14 cellular contexts compared by ENCODE assay signal in genomic region chr20:58174708-58175287, GRCh38. TPM values are rescaled to one million over a fixed set of nuclear protein-coding genes. Genes with fewer than 3 reads are reported as not detected.
A peak's percentile ranks its signal among the peaks of the same experiment; 100 is the strongest.
DNase-seq lines count a peak whose midpoint lies in the region; ATAC-seq, FAIRE-seq and TF ChIP-seq lines count a peak whose summit lies in the region.
"Had no signal": no experiment of that assay in that cellular context is flagged by ENCODE, and none has a peak within 500 bp of the region (broad histone marks: within the 10 kb centered on the region; RNA-seq: fewer than 3 reads in every experiment).

No MANE protein-coding gene starts in this region.

- POLR2A ChIA-PET in K562 (lab: Yijun Ruan, JAX): no interaction called here

- no peaks in the 10 kb centered on the region for H3K36me3 ChIP-seq in ES-I3 (ENCODE audit: insufficient read depth, low read length)
- H3K36me3 ChIP-seq in K562 (ENCODE audit: control insufficient read depth, insufficient read depth, low read length): no peaks in the 10 kb centered on the region
- H3K36me3 ChIP-seq: pancreas had no signal

- no peak overlapping the region for H3K4me3 ChIP-seq in K562
- H3K4me3 ChIP-seq: pancreas had no signal

- no peak overlapping the region for H3K27ac ChIP-seq in K562 (ENCODE audit: extremely low read depth, low read depth, low read length)
- peak overlapping the region; percentile 33 for H3K27ac ChIP-seq in layer of hippocampus (ENCODE audit: low read depth, low read length)
- H3K27ac ChIP-seq: HL-60, pancreas had no signal

- intact Hi-C loops in K562 (cut with micrococcal nuclease): no loop called here

- no peak for DNase-seq in K562 (ENCODE audit: extremely low read depth in 1 of 4, low spot score in 3 of 4)
- DNase-seq in smooth muscle cell of the brain vasculature (ENCODE audit: low read depth, low spot score): peak; percentile 28
- no peak for DNase-seq in UCSD-AML1 (lab: John Stamatoyannopoulos, UW; ENCODE audit: unreplicated experiment)
- no peak for DNase-seq in activated T-cell treated with anti-CD3 and anti-CD28 coated beads, Interleukin-2, amount 50 U/mL, for 24 hours
- no peak for DNase-seq in cerebellum (ENCODE audit: low spot score)
- no peak for DNase-seq in cerebellar cortex (ENCODE audit: low spot score)
- DNase-seq: activated CD8-positive, alpha-beta T cell treated with anti-CD3 and anti-CD28 coated beads for 36 hours; glutamatergic neuron; NCI-H1930; pancreas had no signal

- TF ChIP-seq POLR2A in K562 (conservative IDR thresholded peaks at IDR 0.05): no peak

- 0% methylated on average over 10 of the region's 10 CpGs for WGBS in K562 (ENCODE audit: insufficient coverage, low coverage, missing lambda C conversion rate)

- H3K27me3 ChIP-seq in K562 (ENCODE audit: control insufficient read depth in 2 of 2, insufficient read depth in 2 of 2, low read length in 2 of 2) (peaks cover 17 to 55% of the 10 kb centered on the region in 2 experiments), layer of hippocampus (ENCODE audit: control insufficient read depth, insufficient read depth, low read length) (no peaks in the 10 kb centered on the region)
- H3K27me3 ChIP-seq: pancreas had no signal

- no peak for ATAC-seq in K562

- H3K4me1 ChIP-seq in ES-I3 (ENCODE audit: insufficient read depth, low read length) (peaks cover 17% of the 10 kb centered on the region; the same call in 1 of the 2 replicates), K562 (replicated peaks in 1 of 2; ENCODE audit: control insufficient read depth in 2 of 2, insufficient read depth in 2 of 2, low read length in 2 of 2) (peaks cover 0 to 11% of the 10 kb centered on the region in 2 experiments; a peak in 3 of 5 replicates)

- H2AFZ ChIP-seq in K562 (ENCODE audit: low read depth, low read length): 0 out of 2 replicates have a peak overlapping the region, but pooled peaks have one; percentile 1

- H3K4me2 ChIP-seq in K562 (ENCODE audit: insufficient read depth, low read length): no peak overlapping the region

- H4K20me1 ChIP-seq in K562 (replicated peaks; ENCODE audit: control insufficient read depth, insufficient read depth, low read length): peaks cover 7% of the 10 kb centered on the region

- no peaks in the 10 kb centered on the region for H3K9me3 Mint-ChIP-seq in activated T-cell treated with anti-CD3 and anti-CD28 coated beads, Interleukin-2, amount 50 U/mL, for 24 hours
- H3K9me3 Mint-ChIP-seq: activated CD8-positive, alpha-beta T cell treated with anti-CD3 and anti-CD28 coated beads for 36 hours had no signal

- TF ChIP-seq RAD21 in K562 (CRISPR knock-in tag; conservative IDR thresholded peaks at IDR 0.05 in 1 of 2, IDR thresholded peaks at IDR 0.05 in 1 of 2): no peak

- no peaks in the 10 kb centered on the region for H3K9me1 ChIP-seq in K562 (ENCODE audit: control insufficient read depth, insufficient read depth, low read length)

- peaks cover 18% of the 10 kb centered on the region for H3K4me1 Mint-ChIP-seq in activated T-cell treated with anti-CD3 and anti-CD28 coated beads, Interleukin-2, amount 50 U/mL, for 24 hours (ENCODE audit: low read depth)

- no peaks in the 10 kb centered on the region for H3K9me3 ChIP-seq in ES-I3 (ENCODE audit: control insufficient read depth, insufficient read depth, low read length)
- no peaks in the 10 kb centered on the region for H3K9me3 ChIP-seq in K562 (replicated peaks; ENCODE audit: control insufficient read depth, insufficient read depth, low read depth, low read length)
- H3K9me3 ChIP-seq: pancreas had no signal

- H3K9ac ChIP-seq in ES-I3 (ENCODE audit: low read depth, low read length) (peak overlapping the region; percentile 34; the same call in 1 of the 2 replicates), K562 (ENCODE audit: insufficient read depth in 1 of 2, low read depth in 2 of 2, low read length in 2 of 2) (no peak overlapping the region)

- TF ChIP-seq CTCF in K562 (IDR thresholded peaks at IDR 0.05 in 2 of 3, conservative IDR thresholded peaks at IDR 0.05 in 1 of 3; ENCODE audit: insufficient read depth in 2 of 3, low read depth in 1 of 3, low read length in 3 of 3): no peak

- H3K27me3 Mint-ChIP-seq in activated T-cell treated with anti-CD3 and anti-CD28 coated beads, Interleukin-2, amount 50 U/mL, for 24 hours: peaks cover 23% of the 10 kb centered on the region

- H3K27ac Mint-ChIP-seq in activated T-cell treated with anti-CD3 and anti-CD28 coated beads, Interleukin-2, amount 50 U/mL, for 24 hours: no peak overlapping the region
- H3K27ac Mint-ChIP-seq: activated CD8-positive, alpha-beta T cell treated with anti-CD3 and anti-CD28 coated beads for 36 hours had no signal

- no peak for TF ChIP-seq EP300 in K562 (IDR thresholded peaks at IDR 0.05; ENCODE audit: low read length)

- CTCF ChIA-PET in K562 (lab: Yijun Ruan, JAX; ENCODE audit: low intra/inter-chr PET ratio): no interaction called here

- no TSS peak for BruUV-seq in K562 (replicated peaks; lab: Mats Ljungman, UMichigan)

- in situ Hi-C loops in K562 (cut with MboI): no loop called here

- FAIRE-seq in K562 (lab: Jason Lieb, UNC): no peak
- FAIRE-seq: bronchial epithelial cell, pancreas had no signal

- H3K36me3 Mint-ChIP-seq in activated T-cell treated with anti-CD3 and anti-CD28 coated beads, Interleukin-2, amount 50 U/mL, for 24 hours (ENCODE audit: low read depth): no peaks in the 10 kb centered on the region

- no peaks in the 10 kb centered on the region for H3K79me2 ChIP-seq in K562 (ENCODE audit: control insufficient read depth, insufficient read depth, low read length)

- no peak overlapping the region for H3K4me3 Mint-ChIP-seq in activated T-cell treated with anti-CD3 and anti-CD28 coated beads, Interleukin-2, amount 50 U/mL, for 24 hours
- H3K4me3 Mint-ChIP-seq: activated CD8-positive, alpha-beta T cell treated with anti-CD3 and anti-CD28 coated beads for 36 hours had no signal

TF ChIP-seq in K562, 482 proteins besides CTCF, POLR2A, EP300 and RAD21:
- TF ChIP-seq ZNF586 (CRISPR knock-in tag; conservative IDR thresholded peaks at IDR 0.05) (no peak), KDM4B (IDR thresholded peaks at IDR 0.05; ENCODE audit: borderline replicate concordance in 2 of 2, low read depth in 1 of 2) (no peak), NR2F6 (CRISPR knock-in tag; IDR thresholded peaks at IDR 0.05) (no peak), SIN3B (IDR thresholded peaks at IDR 0.05; ENCODE audit: low read depth) (no peak), POLR2AphosphoS2 (IDR thresholded peaks at IDR 0.05; ENCODE audit: low read length) (no peak), NFYB (IDR thresholded peaks at IDR 0.05; ENCODE audit: extremely low read depth, insufficient read length) (no peak), HMGN3 (IDR thresholded peaks at IDR 0.05; ENCODE audit: borderline replicate concordance, extremely low read depth, insufficient read length, low read depth, low read length) (no peak)

RNA-seq across cellular contexts. Expression of gene ANKRD60, which starts 53.7 kb away (rescaled TPM):
- not detected in 2 replicates for total RNA-seq in K562 (2011; cell fraction: chromatin; rRNA removed; ENCODE audit: low replicate concordance)
- not detected in 2 replicates for total RNA-seq in K562 (2011; cell fraction: nucleolus; rRNA removed)
- total RNA-seq in K562 (2011; cell fraction: nucleoplasm; rRNA removed): not detected in 2 replicates
- total RNA-seq in K562 (2014; rRNA removed): not detected in 2 replicates
- not detected in 2 replicates for total RNA-seq in K562 (2014; rRNA removed; fragmentation: Illumina TruSeq; extraction: Trizol)
- total RNA-seq in K562 (2015; rRNA removed; fragmentation: Illumina TruSeq; extraction: Trizol): not detected in 2 replicates
- not detected in 2 replicates for total RNA-seq in K562 (2021)
- not detected in 2 replicates for polyA plus RNA-seq in K562 (2011; rRNA removed)
- not detected in 2 replicates for polyA plus RNA-seq in K562 (2011; cell fraction: cytosol; rRNA removed)
- not detected in 2 replicates for polyA plus RNA-seq in K562 (2011; cell fraction: nucleus; rRNA removed)
- polyA plus RNA-seq in K562 (2012): not detected in 2 replicates
- polyA plus RNA-seq in K562 (2014; fragmentation: Illumina TruSeq; extraction: Trizol): not detected in 2 replicates
- not detected for polyA plus RNA-seq in K562 (2014; fragmentation: Nextera tagmentation; extraction: Ambion mirVana)
- polyA plus RNA-seq in K562 (2014; rRNA removed): not detected in 2 replicates
- polyA minus RNA-seq in K562 (2011; rRNA and poly(A)+ RNA removed): not detected in 2 replicates
- not detected in 2 replicates for polyA minus RNA-seq in K562 (2011; cell fraction: cytosol; rRNA and poly(A)+ RNA removed)
- not detected in 2 replicates for polyA minus RNA-seq in K562 (2011; cell fraction: nucleus; rRNA and poly(A)+ RNA removed)
- total RNA-seq in cerebellum: not detected
- total RNA-seq: activated CD8-positive, alpha-beta T cell treated with anti-CD3 and anti-CD28 coated beads for 36 hours; bronchial epithelial cell; pancreas had no signal
- polyA plus RNA-seq: pancreas had no signal
